8 cellular contexts compared by ENCODE assay signal in genomic region chr2:181780159-181781081, GRCh38.
DNase-seq lines count a peak whose midpoint lies in the region; ATAC-seq and TF ChIP-seq lines count a peak whose summit lies in the region.

No MANE protein-coding gene starts in this region.

- no peaks in the 10 kb centered on the region for H3K27me3 Mint-ChIP-seq in Calu3 (ENCODE audit: unreplicated experiment)
- peaks cover 3% of the 10 kb centered on the region for H3K27me3 Mint-ChIP-seq in activated T-cell treated with anti-CD3 and anti-CD28 coated beads, Interleukin-2, amount 50 U/mL, for 24 hours
- H3K27me3 Mint-ChIP-seq in activated CD4-positive, alpha-beta T cell treated with anti-CD3 and anti-CD28 coated beads, Interleukin-2, amount 10 ng/mL, durations not matched to agents 24 days and 14 days, result peaks cover 11% of the 10 kb centered on the region

- H3K9ac ChIP-seq in HUES64 (ENCODE audit: low read depth, low read length), result no peak overlapping the region; the same call in 1 of the 2 replicates

- no peak overlapping the region for H3K4me3 Mint-ChIP-seq in Calu3 (ENCODE audit: low read depth, unreplicated experiment)
- H3K4me3 Mint-ChIP-seq in activated T-cell treated with anti-CD3 and anti-CD28 coated beads, Interleukin-2, amount 50 U/mL, for 24 hours, result no peak overlapping the region
- no peak overlapping the region for H3K4me3 Mint-ChIP-seq in activated CD4-positive, alpha-beta T cell treated with anti-CD3 and anti-CD28 coated beads, Interleukin-2, amount 10 ng/mL, durations not matched to agents 24 days and 14 days

- intact Hi-C loops in Calu3 (cut with micrococcal nuclease; ENCODE audit: unreplicated experiment), result loop anchor here (1.0 to 2.0 kb wide), 3 partner anchors 9 to 64 kb away; no protein-coding TSS in a partner anchor
- intact Hi-C loops in activated CD4-positive, alpha-beta T cell treated with anti-CD3 and anti-CD28 coated beads, Interleukin-2, amount 10 ng/mL, durations not matched to agents 24 days and 14 days (cut with micrococcal nuclease), result no loop called here

- H3K4me1 ChIP-seq in HUES64 (ENCODE audit: insufficient read depth, low read length), result peaks cover 13% of the 10 kb centered on the region; the same call in 1 of the 2 replicates

- no peaks in the 10 kb centered on the region for H3K9me3 Mint-ChIP-seq in Calu3 (ENCODE audit: low read depth, unreplicated experiment)
- no peaks in the 10 kb centered on the region for H3K9me3 Mint-ChIP-seq in activated T-cell treated with anti-CD3 and anti-CD28 coated beads, Interleukin-2, amount 50 U/mL, for 24 hours
- H3K9me3 Mint-ChIP-seq in activated CD4-positive, alpha-beta T cell treated with anti-CD3 and anti-CD28 coated beads, Interleukin-2, amount 10 ng/mL, durations not matched to agents 24 days and 14 days, result peaks cover 7% of the 10 kb centered on the region

- ATAC-seq in GM21447 (IDR thresholded peaks at IDR 0.05; ENCODE audit: unreplicated experiment), result peak; percentile 78

- 86% methylated on average over 1 of the region's 1 CpG for WGBS in HUES64

- 0 out of 2 replicates have a peak overlapping the region, but pooled peaks have one; percentile 1 for H3K27ac ChIP-seq in HUES64 (ENCODE audit: low read depth, low read length)

- CTCF ChIA-PET in Calu3 (lab: Charles Lee), result interaction anchor here (1.3 to 2.1 kb wide), 5 partner anchors 9 to 124 kb away, joined by 5 to 9 read pairs (median 8); no protein-coding TSS in a partner anchor

- TF ChIP-seq CTCF in Calu3 (IDR thresholded peaks at IDR 0.05; ENCODE audit: unreplicated experiment), result no peak
- TF ChIP-seq CTCF in epithelial cell of proximal tubule (conservative IDR thresholded peaks at IDR 0.05; ENCODE audit: low read depth, low read length), result no peak

- H3K36me3 Mint-ChIP-seq in Calu3 (ENCODE audit: insufficient read depth, unreplicated experiment), result peaks cover 3% of the 10 kb centered on the region
- no peaks in the 10 kb centered on the region for H3K36me3 Mint-ChIP-seq in activated T-cell treated with anti-CD3 and anti-CD28 coated beads, Interleukin-2, amount 50 U/mL, for 24 hours (ENCODE audit: low read depth)
- no peaks in the 10 kb centered on the region for H3K36me3 Mint-ChIP-seq in activated CD4-positive, alpha-beta T cell treated with anti-CD3 and anti-CD28 coated beads, Interleukin-2, amount 10 ng/mL, durations not matched to agents 24 days and 14 days (ENCODE audit: low read depth)

- H3K9me3 ChIP-seq in HUES64 (ENCODE audit: insufficient read depth, low read depth, low read length), result no peaks in the 10 kb centered on the region

- H3K4me1 Mint-ChIP-seq in Calu3 (ENCODE audit: low read depth, unreplicated experiment), result peaks cover 62% of the 10 kb centered on the region
- H3K4me1 Mint-ChIP-seq in activated T-cell treated with anti-CD3 and anti-CD28 coated beads, Interleukin-2, amount 50 U/mL, for 24 hours (ENCODE audit: low read depth), result peaks cover 5% of the 10 kb centered on the region
- H3K4me1 Mint-ChIP-seq in activated CD4-positive, alpha-beta T cell treated with anti-CD3 and anti-CD28 coated beads, Interleukin-2, amount 10 ng/mL, durations not matched to agents 24 days and 14 days, result peaks cover 5% of the 10 kb centered on the region

- no peaks in the 10 kb centered on the region for H3K36me3 ChIP-seq in HUES64 (ENCODE audit: insufficient read depth, low read length)

- H3K4me3 ChIP-seq in HUES64 (ENCODE audit: low read length), result no peak overlapping the region
- H3K4me3 ChIP-seq in epithelial cell of proximal tubule (ENCODE audit: low read depth, low read length), result peak overlapping the region; percentile 12

- no peaks in the 10 kb centered on the region for H3K27me3 ChIP-seq in HUES64 (ENCODE audit: insufficient read depth, low read length)

- BruUV-seq in Calu3 (replicated peaks; lab: Mats Ljungman, UMichigan), result no TSS peak

- H3K27ac Mint-ChIP-seq in Calu3 (ENCODE audit: unreplicated experiment), result peak overlapping the region; percentile 90
- no peak overlapping the region for H3K27ac Mint-ChIP-seq in activated T-cell treated with anti-CD3 and anti-CD28 coated beads, Interleukin-2, amount 50 U/mL, for 24 hours
- H3K27ac Mint-ChIP-seq in activated CD4-positive, alpha-beta T cell treated with anti-CD3 and anti-CD28 coated beads, Interleukin-2, amount 10 ng/mL, durations not matched to agents 24 days and 14 days, result no peak overlapping the region

- DNase-seq in Calu3 (peak; percentile 31), epithelial cell of proximal tubule (ENCODE audit: low read depth) (peak; percentile 88), SIG-M5 (lab: John Stamatoyannopoulos, UW) (no peak)
- DNase-seq in activated naive CD4-positive, alpha-beta T cell treated with Interleukin-2 at 50 U/mL for 16 hours, result no peak
- DNase-seq in activated T-cell treated with anti-CD3 and anti-CD28 coated beads, Interleukin-2, amount 50 U/mL, for 24 hours, result no peak
- DNase-seq in activated CD4-positive, alpha-beta T cell treated with anti-CD3 and anti-CD28 coated beads, Interleukin-2, amount 10 ng/mL, durations not matched to agents 24 days and 14 days, result no peak

Comparison
In these comparisons a context has a peak if more than half of its experiments do, and no peak if none do; other contexts are left out.
1. DNase-seq: peak in Calu3 (single experiment) and epithelial cell of proximal tubule (single experiment); none in activated naive CD4-positive, alpha-beta T cell treated with Interleukin-2 at 50 U/mL for 16 hours (single experiment), activated T-cell treated with anti-CD3 and anti-CD28 coated beads, Interleukin-2, amount 50 U/mL, for 24 hours (single experiment), activated CD4-positive, alpha-beta T cell treated with anti-CD3 and anti-CD28 coated beads, Interleukin-2, amount 10 ng/mL, durations not matched to agents 24 days and 14 days (single experiment) and SIG-M5 (single experiment).